ENCODE assay signal across 1 cellular context in the genomic region with DNA sequence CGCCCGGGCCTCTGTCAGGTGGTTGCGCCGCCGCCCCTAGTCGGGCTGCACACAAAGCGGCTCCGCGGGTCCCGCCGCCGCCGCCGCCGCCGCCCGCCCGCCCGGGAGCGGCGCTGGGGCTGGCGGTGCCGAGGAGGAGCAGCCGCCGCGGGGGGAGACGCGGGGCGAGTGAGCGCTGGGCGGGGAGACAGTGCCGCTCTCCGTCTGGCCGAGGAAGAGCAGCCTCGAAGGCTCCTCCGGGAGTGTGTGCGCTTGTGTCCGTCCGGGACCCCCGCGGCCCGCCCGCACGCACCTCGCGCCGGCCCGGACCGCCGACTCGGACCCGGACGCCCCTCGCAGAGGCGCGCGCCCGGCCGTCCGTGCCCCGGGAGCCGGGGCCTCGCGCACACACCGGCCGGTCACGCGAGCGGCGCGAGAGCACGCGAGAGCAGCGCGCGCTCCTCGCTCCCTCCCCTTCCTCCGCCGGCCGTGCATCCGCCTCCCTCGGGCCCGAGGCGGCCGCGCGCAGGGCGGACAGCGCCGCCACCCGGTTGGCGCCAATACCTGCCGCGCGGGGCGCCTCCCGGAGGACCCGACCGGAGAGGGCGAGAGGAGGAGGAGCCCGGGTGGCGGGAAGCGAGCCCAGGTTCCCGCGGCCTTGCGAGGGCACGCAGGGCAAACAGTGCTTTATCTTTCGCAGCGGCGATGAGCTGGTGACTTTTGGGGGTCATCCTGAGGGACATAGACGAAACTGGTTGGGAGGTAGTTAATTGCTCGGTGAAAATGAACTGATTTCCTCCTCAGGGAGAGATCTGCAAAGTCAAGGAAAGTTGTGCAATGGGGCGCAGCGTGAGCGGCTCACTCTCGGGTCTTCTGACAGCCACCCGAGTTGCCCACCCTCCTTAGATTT.
TF ChIP-seq lines count a peak whose summit lies in the region.

Gene PDS5A, minus strand, starts transcription at position 423 of the 889 bp plus-strand sequence. CDS start 1,334 bp downstream, outside the sequence.

TF ChIP-seq in HepG2, 621 proteins besides CTCF, POLR2A, EP300 and RAD21 (continued from another document and continues in another):
- TF ChIP-seq FOXK1 (CRISPR knock-in tag; IDR thresholded peaks at IDR 0.05; ENCODE audit: borderline replicate concordance, low read depth) (no peak; the same call in 1 of the 2 replicates), HNRNPL (IDR thresholded peaks at IDR 0.05; ENCODE audit: low read depth, low read length) (0 out of 2 replicates have a peak, but pooled peaks have one; percentile 56), SMAD1 (CRISPR knock-in tag; IDR thresholded peaks at IDR 0.05; ENCODE audit: borderline replicate concordance, low read depth) (0 out of 2 replicates have a peak, but pooled peaks have one; percentile 61), ZNF607 (CRISPR knock-in tag; IDR thresholded peaks at IDR 0.05; ENCODE audit: borderline replicate concordance) (peak; percentile 82; the same call in 1 of the 2 replicates), ELF3 (CRISPR knock-in tag; IDR thresholded peaks at IDR 0.05) (peak; percentile 73), HOXD1 (CRISPR knock-in tag; IDR thresholded peaks at IDR 0.05) (no peak; the same call in 1 of the 2 replicates), ZNF776 (CRISPR knock-in tag; IDR thresholded peaks at IDR 0.05) (peak; percentile 71; the same call in 1 of the 2 replicates), FOXC1 (CRISPR knock-in tag; IDR thresholded peaks at IDR 0.05; ENCODE audit: borderline replicate concordance) (peak; percentile 84), ZNF510 (CRISPR knock-in tag; IDR thresholded peaks at IDR 0.05; ENCODE audit: low read depth) (0 out of 2 replicates have a peak, but pooled peaks have one; percentile 85), MNT (IDR thresholded peaks at IDR 0.05) (no peak), KDM6A (CRISPR knock-in tag; IDR thresholded peaks at IDR 0.05; ENCODE audit: low read depth) (no peak), DRAP1 (CRISPR knock-in tag; IDR thresholded peaks at IDR 0.05) (peak; percentile 57; the same call in 1 of the 2 replicates), RARG (CRISPR knock-in tag; IDR thresholded peaks at IDR 0.05; ENCODE audit: low read depth) (no peak), ZNF615 (CRISPR knock-in tag; IDR thresholded peaks at IDR 0.05; ENCODE audit: borderline replicate concordance) (no peak), ZNF12 (CRISPR knock-in tag; IDR thresholded peaks at IDR 0.05) (no peak), EED (CRISPR knock-in tag; IDR thresholded peaks at IDR 0.05) (no peak), MTA3 (CRISPR knock-in tag; IDR thresholded peaks at IDR 0.05) (no peak), ZNF720 (CRISPR knock-in tag; IDR thresholded peaks at IDR 0.05) (no peak), ZNF777 (CRISPR knock-in tag; IDR thresholded peaks at IDR 0.05) (peak; percentile 26), ZNF34 (CRISPR knock-in tag; IDR thresholded peaks at IDR 0.05; ENCODE audit: borderline replicate concordance) (peak; percentile 88; the same call in 1 of the 2 replicates), PREB (CRISPR knock-in tag; IDR thresholded peaks at IDR 0.05) (no peak), TARDBP (CRISPR knock-in tag; IDR thresholded peaks at IDR 0.05) (peak; percentile 83), KAT8 (CRISPR knock-in tag; IDR thresholded peaks at IDR 0.05) (peak; percentile 65; the same call in 1 of the 2 replicates), SMYD3 (CRISPR knock-in tag; IDR thresholded peaks at IDR 0.05) (no peak), RNF2 (conservative IDR thresholded peaks at IDR 0.05; ENCODE audit: low read depth) (no peak; the same call in none of the 2 replicates), ZNF468 (CRISPR knock-in tag; IDR thresholded peaks at IDR 0.05) (no peak; the same call in 1 of the 2 replicates), KAT7 (CRISPR knock-in tag; IDR thresholded peaks at IDR 0.05; ENCODE audit: borderline replicate concordance) (peak; percentile 80; the same call in 1 of the 2 replicates), PPARG (CRISPR knock-in tag; conservative IDR thresholded peaks at IDR 0.05) (no peak), ZNF124 (CRISPR knock-in tag; IDR thresholded peaks at IDR 0.05) (no peak), DPF2 (CRISPR knock-in tag; IDR thresholded peaks at IDR 0.05; ENCODE audit: borderline replicate concordance, low read depth) (0 out of 2 replicates have a peak, but pooled peaks have one; percentile 18)
- TF ChIP-seq, protein P1, sequence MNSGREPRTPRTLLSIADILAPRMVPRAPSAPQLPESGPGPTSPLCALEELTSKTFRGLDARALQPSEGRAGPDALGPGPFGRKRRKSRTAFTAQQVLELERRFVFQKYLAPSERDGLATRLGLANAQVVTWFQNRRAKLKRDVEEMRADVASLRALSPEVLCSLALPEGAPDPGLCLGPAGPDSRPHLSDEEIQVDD (CRISPR knock-in tag; IDR thresholded peaks at IDR 0.05; ENCODE audit: borderline replicate concordance), result 0 out of 2 replicates have a peak, but pooled peaks have one; percentile 72
- TF ChIP-seq, protein P2, sequence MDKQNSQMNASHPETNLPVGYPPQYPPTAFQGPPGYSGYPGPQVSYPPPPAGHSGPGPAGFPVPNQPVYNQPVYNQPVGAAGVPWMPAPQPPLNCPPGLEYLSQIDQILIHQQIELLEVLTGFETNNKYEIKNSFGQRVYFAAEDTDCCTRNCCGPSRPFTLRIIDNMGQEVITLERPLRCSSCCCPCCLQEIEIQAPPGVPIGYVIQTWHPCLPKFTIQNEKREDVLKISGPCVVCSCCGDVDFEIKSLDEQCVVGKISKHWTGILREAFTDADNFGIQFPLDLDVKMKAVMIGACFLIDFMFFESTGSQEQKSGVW (CRISPR knock-in tag; IDR thresholded peaks at IDR 0.05; ENCODE audit: borderline replicate concordance), result no peak; the same call in 1 of the 2 replicates
- TF ChIP-seq, protein P3, sequence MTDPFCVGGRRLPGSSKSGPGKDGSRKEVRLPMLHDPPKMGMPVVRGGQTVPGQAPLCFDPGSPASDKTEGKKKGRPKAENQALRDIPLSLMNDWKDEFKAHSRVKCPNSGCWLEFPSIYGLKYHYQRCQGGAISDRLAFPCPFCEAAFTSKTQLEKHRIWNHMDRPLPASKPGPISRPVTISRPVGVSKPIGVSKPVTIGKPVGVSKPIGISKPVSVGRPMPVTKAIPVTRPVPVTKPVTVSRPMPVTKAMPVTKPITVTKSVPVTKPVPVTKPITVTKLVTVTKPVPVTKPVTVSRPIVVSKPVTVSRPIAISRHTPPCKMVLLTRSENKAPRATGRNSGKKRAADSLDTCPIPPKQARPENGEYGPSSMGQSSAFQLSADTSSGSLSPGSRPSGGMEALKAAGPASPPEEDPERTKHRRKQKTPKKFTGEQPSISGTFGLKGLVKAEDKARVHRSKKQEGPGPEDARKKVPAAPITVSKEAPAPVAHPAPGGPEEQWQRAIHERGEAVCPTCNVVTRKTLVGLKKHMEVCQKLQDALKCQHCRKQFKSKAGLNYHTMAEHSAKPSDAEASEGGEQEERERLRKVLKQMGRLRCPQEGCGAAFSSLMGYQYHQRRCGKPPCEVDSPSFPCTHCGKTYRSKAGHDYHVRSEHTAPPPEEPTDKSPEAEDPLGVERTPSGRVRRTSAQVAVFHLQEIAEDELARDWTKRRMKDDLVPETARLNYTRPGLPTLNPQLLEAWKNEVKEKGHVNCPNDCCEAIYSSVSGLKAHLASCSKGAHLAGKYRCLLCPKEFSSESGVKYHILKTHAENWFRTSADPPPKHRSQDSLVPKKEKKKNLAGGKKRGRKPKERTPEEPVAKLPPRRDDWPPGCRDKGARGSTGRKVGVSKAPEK (CRISPR knock-in tag; IDR thresholded peaks at IDR 0.05; ENCODE audit: borderline replicate concordance), result no peak
- TF ChIP-seq, protein P4, sequence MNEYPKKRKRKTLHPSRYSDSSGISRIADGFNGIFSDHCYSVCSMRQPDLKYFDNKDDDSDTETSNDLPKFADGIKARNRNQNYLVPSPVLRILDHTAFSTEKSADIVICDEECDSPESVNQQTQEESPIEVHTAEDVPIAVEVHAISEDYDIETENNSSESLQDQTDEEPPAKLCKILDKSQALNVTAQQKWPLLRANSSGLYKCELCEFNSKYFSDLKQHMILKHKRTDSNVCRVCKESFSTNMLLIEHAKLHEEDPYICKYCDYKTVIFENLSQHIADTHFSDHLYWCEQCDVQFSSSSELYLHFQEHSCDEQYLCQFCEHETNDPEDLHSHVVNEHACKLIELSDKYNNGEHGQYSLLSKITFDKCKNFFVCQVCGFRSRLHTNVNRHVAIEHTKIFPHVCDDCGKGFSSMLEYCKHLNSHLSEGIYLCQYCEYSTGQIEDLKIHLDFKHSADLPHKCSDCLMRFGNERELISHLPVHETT (CRISPR knock-in tag; conservative IDR thresholded peaks at IDR 0.05), result peak; percentile 97
- TF ChIP-seq, protein P5, sequence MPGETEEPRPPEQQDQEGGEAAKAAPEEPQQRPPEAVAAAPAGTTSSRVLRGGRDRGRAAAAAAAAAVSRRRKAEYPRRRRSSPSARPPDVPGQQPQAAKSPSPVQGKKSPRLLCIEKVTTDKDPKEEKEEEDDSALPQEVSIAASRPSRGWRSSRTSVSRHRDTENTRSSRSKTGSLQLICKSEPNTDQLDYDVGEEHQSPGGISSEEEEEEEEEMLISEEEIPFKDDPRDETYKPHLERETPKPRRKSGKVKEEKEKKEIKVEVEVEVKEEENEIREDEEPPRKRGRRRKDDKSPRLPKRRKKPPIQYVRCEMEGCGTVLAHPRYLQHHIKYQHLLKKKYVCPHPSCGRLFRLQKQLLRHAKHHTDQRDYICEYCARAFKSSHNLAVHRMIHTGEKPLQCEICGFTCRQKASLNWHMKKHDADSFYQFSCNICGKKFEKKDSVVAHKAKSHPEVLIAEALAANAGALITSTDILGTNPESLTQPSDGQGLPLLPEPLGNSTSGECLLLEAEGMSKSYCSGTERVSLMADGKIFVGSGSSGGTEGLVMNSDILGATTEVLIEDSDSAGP (CRISPR knock-in tag; IDR thresholded peaks at IDR 0.05; ENCODE audit: borderline replicate concordance), result peak; percentile 74
- TF ChIP-seq, protein P6, sequence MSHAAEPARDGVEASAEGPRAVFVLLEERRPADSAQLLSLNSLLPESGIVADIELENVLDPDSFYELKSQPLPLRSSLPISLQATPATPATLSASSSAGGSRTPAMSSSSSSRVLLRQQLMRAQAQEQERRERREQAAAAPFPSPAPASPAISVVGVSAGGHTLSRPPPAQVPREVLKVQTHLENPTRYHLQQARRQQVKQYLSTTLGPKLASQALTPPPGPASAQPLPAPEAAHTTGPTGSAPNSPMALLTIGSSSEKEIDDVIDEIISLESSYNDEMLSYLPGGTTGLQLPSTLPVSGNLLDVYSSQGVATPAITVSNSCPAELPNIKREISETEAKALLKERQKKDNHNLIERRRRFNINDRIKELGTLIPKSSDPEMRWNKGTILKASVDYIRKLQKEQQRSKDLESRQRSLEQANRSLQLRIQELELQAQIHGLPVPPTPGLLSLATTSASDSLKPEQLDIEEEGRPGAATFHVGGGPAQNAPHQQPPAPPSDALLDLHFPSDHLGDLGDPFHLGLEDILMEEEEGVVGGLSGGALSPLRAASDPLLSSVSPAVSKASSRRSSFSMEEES (CRISPR knock-in tag; IDR thresholded peaks at IDR 0.05), result peak; percentile 49; the same call in 1 of the 2 replicates
- TF ChIP-seq, protein P7, sequence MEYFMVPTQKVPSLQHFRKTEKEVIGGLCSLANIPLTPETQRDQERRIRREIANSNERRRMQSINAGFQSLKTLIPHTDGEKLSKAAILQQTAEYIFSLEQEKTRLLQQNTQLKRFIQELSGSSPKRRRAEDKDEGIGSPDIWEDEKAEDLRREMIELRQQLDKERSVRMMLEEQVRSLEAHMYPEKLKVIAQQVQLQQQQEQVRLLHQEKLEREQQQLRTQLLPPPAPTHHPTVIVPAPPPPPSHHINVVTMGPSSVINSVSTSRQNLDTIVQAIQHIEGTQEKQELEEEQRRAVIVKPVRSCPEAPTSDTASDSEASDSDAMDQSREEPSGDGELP (IDR thresholded peaks at IDR 0.05; ENCODE audit: borderline replicate concordance, low read depth), result no peak
- TF ChIP-seq, protein P8, sequence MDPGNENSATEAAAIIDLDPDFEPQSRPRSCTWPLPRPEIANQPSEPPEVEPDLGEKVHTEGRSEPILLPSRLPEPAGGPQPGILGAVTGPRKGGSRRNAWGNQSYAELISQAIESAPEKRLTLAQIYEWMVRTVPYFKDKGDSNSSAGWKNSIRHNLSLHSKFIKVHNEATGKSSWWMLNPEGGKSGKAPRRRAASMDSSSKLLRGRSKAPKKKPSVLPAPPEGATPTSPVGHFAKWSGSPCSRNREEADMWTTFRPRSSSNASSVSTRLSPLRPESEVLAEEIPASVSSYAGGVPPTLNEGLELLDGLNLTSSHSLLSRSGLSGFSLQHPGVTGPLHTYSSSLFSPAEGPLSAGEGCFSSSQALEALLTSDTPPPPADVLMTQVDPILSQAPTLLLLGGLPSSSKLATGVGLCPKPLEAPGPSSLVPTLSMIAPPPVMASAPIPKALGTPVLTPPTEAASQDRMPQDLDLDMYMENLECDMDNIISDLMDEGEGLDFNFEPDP (CRISPR knock-in tag; conservative IDR thresholded peaks at IDR 0.05), result no peak
- TF ChIP-seq, protein P9, sequence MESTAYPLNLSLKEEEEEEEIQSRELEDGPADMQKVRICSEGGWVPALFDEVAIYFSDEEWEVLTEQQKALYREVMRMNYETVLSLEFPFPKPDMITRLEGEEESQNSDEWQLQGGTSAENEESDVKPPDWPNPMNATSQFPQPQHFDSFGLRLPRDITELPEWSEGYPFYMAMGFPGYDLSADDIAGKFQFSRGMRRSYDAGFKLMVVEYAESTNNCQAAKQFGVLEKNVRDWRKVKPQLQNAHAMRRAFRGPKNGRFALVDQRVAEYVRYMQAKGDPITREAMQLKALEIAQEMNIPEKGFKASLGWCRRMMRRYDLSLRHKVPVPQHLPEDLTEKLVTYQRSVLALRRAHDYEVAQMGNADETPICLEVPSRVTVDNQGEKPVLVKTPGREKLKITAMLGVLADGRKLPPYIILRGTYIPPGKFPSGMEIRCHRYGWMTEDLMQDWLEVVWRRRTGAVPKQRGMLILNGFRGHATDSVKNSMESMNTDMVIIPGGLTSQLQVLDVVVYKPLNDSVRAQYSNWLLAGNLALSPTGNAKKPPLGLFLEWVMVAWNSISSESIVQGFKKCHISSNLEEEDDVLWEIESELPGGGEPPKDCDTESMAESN (CRISPR knock-in tag; conservative IDR thresholded peaks at IDR 0.05), result peak; percentile 86
